ENCODE assay signal across 10 cellular contexts in genomic region chr3:20104167-20104661, GRCh38.
A peak's percentile ranks its signal among the peaks of the same experiment; 100 is the strongest.
DNase-seq lines count a peak whose midpoint lies in the region; ATAC-seq and TF ChIP-seq lines count a peak whose summit lies in the region.
"Had no signal": no experiment of that assay in that cellular context is flagged by ENCODE, and none has a peak within 500 bp of the region (broad histone marks: within the 10 kb centered on the region; RNA-seq: fewer than 3 reads in every experiment).

No MANE protein-coding gene starts in this region.

- intact Hi-C loops in uterus (cut with DNase I; ENCODE audit: low total_unique reads), result no loop called here

- H3K27ac Mint-ChIP-seq in stimulated activated naive B cell treated with anti-CD40 and anti-IgM and Interleukin-4, amounts not matched to agents 10 μg/mL and 1 μg/mL and 100 μg/mL, for 72 hours, result peak overlapping the region; percentile 71
- H3K27ac Mint-ChIP-seq in endodermal cell, result no peak overlapping the region

- no peaks in the 10 kb centered on the region for H3K27me3 Mint-ChIP-seq in stimulated activated naive B cell treated with anti-CD40 and anti-IgM and Interleukin-4, amounts not matched to agents 10 μg/mL and 1 μg/mL and 100 μg/mL, for 72 hours
- no peaks in the 10 kb centered on the region for H3K27me3 Mint-ChIP-seq in endodermal cell (ENCODE audit: insufficient read depth)

- TF ChIP-seq CTCF in endodermal cell (conservative IDR thresholded peaks at IDR 0.05) (no peak), uterus (IDR thresholded peaks at IDR 0.05) (no peak)

- DNase-seq in NOMO-1 treated with dmso at 0.1 percent for 144 hours (lab: John Stamatoyannopoulos, UW; ENCODE audit: unreplicated experiment), result peak; percentile 5
- peak; percentile 12 for DNase-seq in activated gamma-delta T cell treated with anti-CD3 and anti-CD28 coated beads, Interleukin-2, amount 50 U/mL, for 16 hours (ENCODE audit: low read depth)
- peak; percentile 53 for DNase-seq in stimulated activated naive B cell treated with anti-CD40 and anti-IgM and Interleukin-4, amounts not matched to agents 10 μg/mL and 1 μg/mL and 100 μg/mL, for 72 hours
- no peak for DNase-seq in endodermal cell
- no peak for DNase-seq in uterus
- DNase-seq in NAMALWA (ENCODE audit: low spot score), result no peak

- peaks cover 34% of the 10 kb centered on the region for H3K4me1 ChIP-seq in BLaER1
- no peaks in the 10 kb centered on the region for H3K4me1 ChIP-seq in endodermal cell (ENCODE audit: control insufficient read depth, insufficient read depth, low read length)
- no peaks in the 10 kb centered on the region for H3K4me1 ChIP-seq in uterus
- H3K4me1 ChIP-seq: SJSA1 had no signal

- H3K4me2 ChIP-seq in BLaER1, result peak overlapping the region; percentile 71

- peak overlapping the region; percentile 61 to 62 for H3K4me3 Mint-ChIP-seq in stimulated activated naive B cell treated with anti-CD40 and anti-IgM and Interleukin-4, amounts not matched to agents 10 μg/mL and 1 μg/mL and 100 μg/mL, for 72 hours
- H3K4me3 Mint-ChIP-seq in endodermal cell, result no peak overlapping the region

- H3K4me3 ChIP-seq in BLaER1 (no peak overlapping the region), endodermal cell (ENCODE audit: low read length) (no peak overlapping the region), uterus (no peak overlapping the region)
- H3K4me3 ChIP-seq: SJSA1 had no signal

- H3K4me1 Mint-ChIP-seq in stimulated activated naive B cell treated with anti-CD40 and anti-IgM and Interleukin-4, amounts not matched to agents 10 μg/mL and 1 μg/mL and 100 μg/mL, for 72 hours, result peaks cover 8 to 28% of the 10 kb centered on the region in 2 donors
- no peaks in the 10 kb centered on the region for H3K4me1 Mint-ChIP-seq in endodermal cell

- H3K36me3 ChIP-seq in BLaER1 (peaks cover 5% of the 10 kb centered on the region; the same call in 1 of the 2 replicates), endodermal cell (ENCODE audit: control insufficient read depth, insufficient read depth, low read length) (no peaks in the 10 kb centered on the region), uterus (no peaks in the 10 kb centered on the region)
- H3K36me3 ChIP-seq: SJSA1 had no signal

- no peak for TF ChIP-seq POLR2A in uterus (IDR thresholded peaks at IDR 0.05)

- peak; percentile 67 for ATAC-seq in GM21576 (IDR thresholded peaks at IDR 0.05; ENCODE audit: unreplicated experiment)
- peak; percentile 94 to 96 for ATAC-seq in stimulated activated naive B cell treated with anti-CD40 and anti-IgM and Interleukin-4, amounts not matched to agents 10 μg/mL and 1 μg/mL and 100 μg/mL, for 72 hours (replicated peaks)

- 89 to 100% methylated on average over 2 to 3 of the region's 5 CpGs for WGBS in endodermal cell (ENCODE audit: insufficient coverage in 1 of 2, insufficient read length in 1 of 2), 2 experiments

- H3K27me3 ChIP-seq in BLaER1 (no peaks in the 10 kb centered on the region), endodermal cell (ENCODE audit: control insufficient read depth, insufficient read depth, low read length, poor library complexity, severe bottlenecking) (no peaks in the 10 kb centered on the region), uterus (no peaks in the 10 kb centered on the region)
- H3K27me3 ChIP-seq: SJSA1 had no signal

- no peaks in the 10 kb centered on the region for H4K20me1 ChIP-seq in BLaER1

- no peaks in the 10 kb centered on the region for H3K9me3 Mint-ChIP-seq in stimulated activated naive B cell treated with anti-CD40 and anti-IgM and Interleukin-4, amounts not matched to agents 10 μg/mL and 1 μg/mL and 100 μg/mL, for 72 hours
- H3K9me3 Mint-ChIP-seq in endodermal cell, result no peaks in the 10 kb centered on the region

- H3K9ac ChIP-seq in BLaER1 (no peak overlapping the region), endodermal cell (ENCODE audit: extremely low read depth, low read length, poor library complexity, severe bottlenecking) (no peak overlapping the region)

- H3K36me3 Mint-ChIP-seq in stimulated activated naive B cell treated with anti-CD40 and anti-IgM and Interleukin-4, amounts not matched to agents 10 μg/mL and 1 μg/mL and 100 μg/mL, for 72 hours, result peaks cover 0 to 7% of the 10 kb centered on the region in 2 donors
- no peaks in the 10 kb centered on the region for H3K36me3 Mint-ChIP-seq in endodermal cell (ENCODE audit: low read depth)

- H3K27ac ChIP-seq in BLaER1 (0 out of 2 replicates have a peak overlapping the region, but pooled peaks have one; percentile 35), endodermal cell (ENCODE audit: low read depth, low read length) (no peak overlapping the region), uterus (no peak overlapping the region)
- H3K27ac ChIP-seq: C4-2B, SJSA1 had no signal

- H3K9me3 ChIP-seq in BLaER1 (no peaks in the 10 kb centered on the region), endodermal cell (ENCODE audit: control insufficient read depth, low read length) (no peaks in the 10 kb centered on the region), uterus (no peaks in the 10 kb centered on the region)
- H3K9me3 ChIP-seq: SJSA1 had no signal

Comparison
In these comparisons a context has a peak if more than half of its experiments do, and no peak if none do; other contexts are left out.
1. DNase-seq: peak in NOMO-1 treated with dmso at 0.1 percent for 144 hours (single experiment), activated gamma-delta T cell treated with anti-CD3 and anti-CD28 coated beads, Interleukin-2, amount 50 U/mL, for 16 hours (single experiment) and stimulated activated naive B cell treated with anti-CD40 and anti-IgM and Interleukin-4, amounts not matched to agents 10 μg/mL and 1 μg/mL and 100 μg/mL, for 72 hours (single experiment); none in endodermal cell (single experiment), uterus (0 of 2) and NAMALWA (single experiment).